Comparison of ENCODE assay signal across 24 cellular contexts in the genomic region with DNA sequence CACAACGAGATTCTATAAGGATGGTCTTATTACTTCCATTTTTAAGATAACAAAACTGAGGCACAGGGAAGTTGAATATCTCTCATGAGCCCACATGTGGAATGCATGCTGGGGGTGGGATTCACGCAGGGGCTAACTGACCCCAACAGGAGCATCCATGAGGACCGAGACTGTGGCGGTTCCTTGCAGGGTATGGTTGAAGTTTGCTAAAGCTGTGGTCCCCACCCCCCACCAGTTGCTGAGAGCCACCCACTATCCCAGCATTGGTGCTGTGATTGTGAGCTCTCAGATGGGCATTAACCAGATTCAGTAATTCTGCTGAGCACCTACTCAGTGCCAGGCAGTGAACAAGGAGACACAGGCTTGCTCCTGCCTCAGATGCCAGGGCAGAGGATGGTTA.
DNase-seq lines count a peak whose midpoint lies in the region; ATAC-seq and TF ChIP-seq lines count a peak whose summit lies in the region.
"Had no signal": no experiment of that assay in that cellular context is flagged by ENCODE, and none has a peak within 500 bp of the region (broad histone marks: within the 10 kb centered on the region; RNA-seq: fewer than 3 reads in every experiment).

No MANE protein-coding gene starts in this region.

- H2BK12ac ChIP-seq in neuronal stem cell (ENCODE audit: low read length) = no peak overlapping the region

- no peak overlapping the region for H4K91ac ChIP-seq in neuronal stem cell (ENCODE audit: low read depth, low read length, poor library complexity)

- H3K4me2 ChIP-seq in neuronal stem cell (ENCODE audit: insufficient read depth, low read length, poor library complexity, severe bottlenecking) = no peak overlapping the region
- H3K4me2 ChIP-seq: BLaER1 had no signal

- H3K4me1 ChIP-seq in heart right ventricle (no peaks in the 10 kb centered on the region), neuronal stem cell (ENCODE audit: control insufficient read depth in 2 of 2, insufficient read depth in 1 of 2, low read depth in 1 of 2, low read length in 2 of 2) (peaks cover 0 to 12% of the 10 kb centered on the region in 2 donors), upper lobe of right lung (no peaks in the 10 kb centered on the region)
- H3K4me1 ChIP-seq: BE2C, BLaER1 had no signal

- H3K27me3 ChIP-seq in heart right ventricle (peaks cover 0 to 38% (median 14%) of the 10 kb centered on the region in 7 donors), neuronal stem cell (ENCODE audit: control insufficient read depth in 3 of 3, insufficient read depth in 3 of 3, low read depth in 1 of 3, low read length in 3 of 3) (peaks cover 0 to 17% (median 0%) of the 10 kb centered on the region in 3 experiments), upper lobe of right lung (no peaks in the 10 kb centered on the region)
- H3K27me3 ChIP-seq: BE2C, BLaER1 had no signal

- H3K4me3 Mint-ChIP-seq in activated T-helper 1 cell treated with anti-CD3 and anti-CD28 coated beads, Interleukin-12 subunit alpha, Interleukin-12 subunit beta, Interleukin-2, Interleukin-4 antibody, amounts not matched to agents 30 ng/mL and 10 ng/mL and 1 ng/mL, durations not matched to agents 14 hours and 24 hours and 36 hours = no peak overlapping the region
- H3K4me3 Mint-ChIP-seq: CD14-positive monocyte; CD4-positive, alpha-beta memory T cell; CD4-positive, CD25-positive, alpha-beta regulatory T cell; CD8-positive, alpha-beta memory T cell had no signal

- no peak overlapping the region for H3K27ac ChIP-seq in heart right ventricle
- no peak overlapping the region for H3K27ac ChIP-seq in neuronal stem cell (replicated peaks; ENCODE audit: low read length)
- H3K27ac ChIP-seq in upper lobe of right lung = no peak overlapping the region
- H3K27ac ChIP-seq: BLaER1 had no signal

- no peaks in the 10 kb centered on the region for H3K9me3 ChIP-seq in heart right ventricle
- no peaks in the 10 kb centered on the region for H3K9me3 ChIP-seq in neuronal stem cell (replicated peaks in 1 of 2; ENCODE audit: control insufficient read depth in 2 of 2, insufficient read depth in 1 of 2, low read depth in 1 of 2, low read length in 2 of 2)
- H3K9me3 ChIP-seq in upper lobe of right lung = no peaks in the 10 kb centered on the region
- H3K9me3 ChIP-seq: BE2C, BLaER1 had no signal

- peak; percentile 46 for DNase-seq in cardiac septum (ENCODE audit: low spot score)
- no peak for DNase-seq in heart right ventricle
- DNase-seq in mesenteric fat pad (ENCODE audit: low spot score) = peak; percentile 55
- no peak for DNase-seq in neuronal stem cell (ENCODE audit: low spot score)
- DNase-seq in upper lobe of right lung = peak; percentile 19
- DNase-seq in NCI-H82 treated with DMSO at 0.1 percent for 48 hours (lab: John Stamatoyannopoulos, UW; ENCODE audit: unreplicated experiment) = no peak
- DNase-seq in activated T-helper 1 cell treated with anti-CD3 and anti-CD28 coated beads, Interleukin-12 subunit alpha, Interleukin-12 subunit beta, Interleukin-2, Interleukin-4 antibody, amounts not matched to agents 30 ng/mL and 10 ng/mL and 1 ng/mL, durations not matched to agents 14 hours and 24 hours and 36 hours (ENCODE audit: low spot score) = no peak
- DNase-seq: 8988T; ACHN; BE2C; C1 segment of cervical spinal cord; CD4-positive, alpha-beta memory T cell; CD4-positive, CD25-positive, alpha-beta regulatory T cell; CD8-positive, alpha-beta memory T cell; COR-L47; DMS 273 treated with DMSO at 0.1 percent for 48 hours; DMS53; DMS79; DND-41; EL; GDM1 had no signal

- no peak overlapping the region for H2BK5ac ChIP-seq in neuronal stem cell (ENCODE audit: low read length)

- H3K36me3 Mint-ChIP-seq in activated T-helper 1 cell treated with anti-CD3 and anti-CD28 coated beads, Interleukin-12 subunit alpha, Interleukin-12 subunit beta, Interleukin-2, Interleukin-4 antibody, amounts not matched to agents 30 ng/mL and 10 ng/mL and 1 ng/mL, durations not matched to agents 14 hours and 24 hours and 36 hours (ENCODE audit: low read depth) = no peaks in the 10 kb centered on the region
- H3K36me3 Mint-ChIP-seq: CD14-positive monocyte; CD4-positive, alpha-beta memory T cell; CD4-positive, CD25-positive, alpha-beta regulatory T cell; CD8-positive, alpha-beta memory T cell had no signal

- no peak overlapping the region for H3K4ac ChIP-seq in neuronal stem cell (ENCODE audit: low read length)

- no peak overlapping the region for H3K23ac ChIP-seq in neuronal stem cell (ENCODE audit: low read depth, low read length, poor library complexity)

- H3K4me3 ChIP-seq in heart right ventricle (no peak overlapping the region), neuronal stem cell (ENCODE audit: low read length in 2 of 2) (no peak overlapping the region), upper lobe of right lung (no peak overlapping the region)
- H3K4me3 ChIP-seq: BLaER1, GM12878 had no signal

- H3K14ac ChIP-seq in neuronal stem cell (ENCODE audit: low read length) = no peak overlapping the region

- no peak overlapping the region for H3K18ac ChIP-seq in neuronal stem cell (ENCODE audit: low read length)

- H3K79me1 ChIP-seq in neuronal stem cell (ENCODE audit: low read depth, low read length) = no peaks in the 10 kb centered on the region

- H3K4me1 Mint-ChIP-seq in activated T-helper 1 cell treated with anti-CD3 and anti-CD28 coated beads, Interleukin-12 subunit alpha, Interleukin-12 subunit beta, Interleukin-2, Interleukin-4 antibody, amounts not matched to agents 30 ng/mL and 10 ng/mL and 1 ng/mL, durations not matched to agents 14 hours and 24 hours and 36 hours (ENCODE audit: low read depth) = no peaks in the 10 kb centered on the region
- H3K4me1 Mint-ChIP-seq: CD4-positive, alpha-beta memory T cell had no signal

- ATAC-seq in heart right ventricle (no peak), upper lobe of right lung (no peak)
- ATAC-seq: GM12878 had no signal

- TF ChIP-seq CTCF in heart right ventricle (IDR thresholded peaks at IDR 0.05) (no peak), upper lobe of right lung (IDR thresholded peaks at IDR 0.05) (no peak)

- H2BK15ac ChIP-seq in neuronal stem cell (ENCODE audit: low read length) = no peak overlapping the region

- H3K36me3 ChIP-seq in heart right ventricle (no peaks in the 10 kb centered on the region), neuronal stem cell (replicated peaks in 1 of 2; ENCODE audit: control insufficient read depth in 2 of 2, insufficient read depth in 2 of 2, low read length in 2 of 2) (no peaks in the 10 kb centered on the region), upper lobe of right lung (no peaks in the 10 kb centered on the region)
- H3K36me3 ChIP-seq: BE2C, BLaER1 had no signal

- intact Hi-C loops in cardiac septum (cut with DNase I) (no loop called here), heart right ventricle (cut with DNase I) (loop anchor here in 4 of 10 donors (2.0 to 10.0 kb wide), 3 partner anchors 76 to 540 kb away; no protein-coding TSS in a partner anchor), upper lobe of right lung (cut with DNase I) (no loop called here)
- intact Hi-C loops in activated T-helper 1 cell treated with anti-CD3 and anti-CD28 coated beads, Interleukin-12 subunit alpha, Interleukin-12 subunit beta, Interleukin-2, Interleukin-4 antibody, amounts not matched to agents 30 ng/mL and 10 ng/mL and 1 ng/mL, durations not matched to agents 14 hours and 24 hours and 36 hours (cut with micrococcal nuclease) = no loop called here

- WGBS in heart right ventricle, 2 donors = 80 to 89% methylated on average over 4 of the region's 4 CpGs
- WGBS in neuronal stem cell (ENCODE audit: extremely low coverage in 2 of 2, insufficient read length in 2 of 2, insufficient replicate concordance in 1 of 2), 2 donors = no CpG with 5 or more reads among the region's 4 CpGs

- no peak overlapping the region for H2BK120ac ChIP-seq in neuronal stem cell (ENCODE audit: low read depth, low read length)

- H3K27ac Mint-ChIP-seq in activated T-helper 1 cell treated with anti-CD3 and anti-CD28 coated beads, Interleukin-12 subunit alpha, Interleukin-12 subunit beta, Interleukin-2, Interleukin-4 antibody, amounts not matched to agents 30 ng/mL and 10 ng/mL and 1 ng/mL, durations not matched to agents 14 hours and 24 hours and 36 hours = no peak overlapping the region
- H3K27ac Mint-ChIP-seq: CD14-positive monocyte; CD4-positive, alpha-beta memory T cell; CD4-positive, CD25-positive, alpha-beta regulatory T cell had no signal

- H4K8ac ChIP-seq in neuronal stem cell (ENCODE audit: low read depth, low read length) = no peak overlapping the region

- H3K9me3 Mint-ChIP-seq in activated T-helper 1 cell treated with anti-CD3 and anti-CD28 coated beads, Interleukin-12 subunit alpha, Interleukin-12 subunit beta, Interleukin-2, Interleukin-4 antibody, amounts not matched to agents 30 ng/mL and 10 ng/mL and 1 ng/mL, durations not matched to agents 14 hours and 24 hours and 36 hours = no peaks in the 10 kb centered on the region
- H3K9me3 Mint-ChIP-seq: CD4-positive, alpha-beta memory T cell; CD4-positive, CD25-positive, alpha-beta regulatory T cell; CD8-positive, alpha-beta memory T cell had no signal

- H3K27me3 Mint-ChIP-seq in activated T-helper 1 cell treated with anti-CD3 and anti-CD28 coated beads, Interleukin-12 subunit alpha, Interleukin-12 subunit beta, Interleukin-2, Interleukin-4 antibody, amounts not matched to agents 30 ng/mL and 10 ng/mL and 1 ng/mL, durations not matched to agents 14 hours and 24 hours and 36 hours (ENCODE audit: insufficient read depth) = peaks cover 4% of the 10 kb centered on the region

- no peak overlapping the region for H2AFZ ChIP-seq in neuronal stem cell (ENCODE audit: low read length)

- no peak overlapping the region for H2AK5ac ChIP-seq in neuronal stem cell (ENCODE audit: low read depth, low read length)

- peak overlapping the region; percentile 27 for H3K9ac ChIP-seq in neuronal stem cell (ENCODE audit: low read depth, low read length, poor library complexity)
- H3K9ac ChIP-seq: BLaER1 had no signal

Comparison
In these comparisons a context has a peak if more than half of its experiments do, and no peak if none do; other contexts are left out.
1. DNase-seq: peak in cardiac septum (single experiment), mesenteric fat pad (single experiment) and upper lobe of right lung (single experiment); none in heart right ventricle (0 of 2), neuronal stem cell (single experiment), NCI-H82 treated with DMSO at 0.1 percent for 48 hours (single experiment) and activated T-helper 1 cell treated with anti-CD3 and anti-CD28 coated beads, Interleukin-12 subunit alpha, Interleukin-12 subunit beta, Interleukin-2, Interleukin-4 antibody, amounts not matched to agents 30 ng/mL and 10 ng/mL and 1 ng/mL, durations not matched to agents 14 hours and 24 hours and 36 hours (single experiment).